In the genomic region with DNA sequence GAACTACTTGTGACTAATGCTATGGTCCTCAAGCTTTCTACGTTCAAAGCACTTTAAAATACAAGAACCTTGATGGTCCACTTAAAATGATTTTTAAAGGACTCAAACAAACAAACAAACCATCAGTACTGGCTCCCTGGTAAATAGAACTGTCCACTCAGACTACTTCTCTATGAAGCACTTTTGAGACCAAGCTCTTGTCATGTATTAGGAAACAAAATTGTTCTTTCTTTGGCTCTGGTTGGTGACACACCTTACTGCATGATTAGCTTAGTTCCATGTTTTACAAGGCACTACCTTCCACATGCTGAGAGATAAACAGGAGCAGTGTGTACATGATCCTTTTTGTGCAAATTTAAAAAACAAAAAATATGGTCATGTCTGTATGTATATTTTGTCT, we compare ENCODE assay signal across 12 cellular contexts.
"Had no signal": no experiment of that assay in that cellular context is flagged by ENCODE, and none has a peak within 500 bp of the region (broad histone marks: within the 10 kb centered on the region; RNA-seq: fewer than 3 reads in every experiment).

No MANE protein-coding gene starts in this region.

- H3K27ac ChIP-seq: adrenal gland, epithelial cell of prostate, psoas muscle, spleen had no signal

- H3K9me3 ChIP-seq: adrenal gland, psoas muscle, spleen had no signal

- H3K4me3 ChIP-seq: adrenal gland, psoas muscle, spleen had no signal

- ATAC-seq: natural killer cell treated with Interleukin-12 subunit alpha and Interleukin-12 subunit beta and Interleukin-15 and Interleukin-18, amount 100 ng/mL, for 72 hours; psoas muscle; sciatic nerve had no signal

- DNase-seq: activated B cell treated with CpG ODN at 0.5 μM for 24 hours; activated CD4-positive, alpha-beta T cell treated with anti-CD3 and anti-CD28 coated beads, Interleukin-2, amount 10 ng/mL, durations not matched to agents 24 days and 14 days; activated CD8-positive, alpha-beta memory T cell treated with anti-CD3 and anti-CD28 coated beads for 24 hours; activated naive CD4-positive, alpha-beta T cell treated with Interleukin-2 at 50 U/mL for 16 hours; adrenal gland; head of caudate nucleus; kidney glomerular epithelial cell; psoas muscle; spleen had no signal

- H3K27me3 ChIP-seq: adrenal gland, spleen had no signal
